In genomic region chr16:70697601-70698170, GRCh38 we compare ENCODE assay signal across 1 cellular context.
TF ChIP-seq lines count a peak whose summit lies in the region.

No MANE protein-coding gene starts in this region.

TF ChIP-seq in H1, 55 proteins besides CTCF, POLR2A, EP300 and RAD21:
- TF ChIP-seq ZNF274 (IDR thresholded peaks at IDR 0.05; ENCODE audit: borderline replicate concordance, extremely low read depth, low read length) (no peak), CHD1 (IDR thresholded peaks at IDR 0.05; ENCODE audit: low read depth, low read length) (no peak), RFX5 (IDR thresholded peaks at IDR 0.05; ENCODE audit: borderline replicate concordance, low read depth, low read length) (no peak), KDM5A (IDR thresholded peaks at IDR 0.05; ENCODE audit: low read length) (no peak), EZH2 (IDR thresholded peaks at IDR 0.05; ENCODE audit: low read depth, low read length, severe bottlenecking) (no peak), GTF2F1 (IDR thresholded peaks at IDR 0.05; ENCODE audit: borderline replicate concordance, low read depth, low read length) (no peak)
